Comparison of ENCODE assay signal across 9 cellular contexts in the genomic region with DNA sequence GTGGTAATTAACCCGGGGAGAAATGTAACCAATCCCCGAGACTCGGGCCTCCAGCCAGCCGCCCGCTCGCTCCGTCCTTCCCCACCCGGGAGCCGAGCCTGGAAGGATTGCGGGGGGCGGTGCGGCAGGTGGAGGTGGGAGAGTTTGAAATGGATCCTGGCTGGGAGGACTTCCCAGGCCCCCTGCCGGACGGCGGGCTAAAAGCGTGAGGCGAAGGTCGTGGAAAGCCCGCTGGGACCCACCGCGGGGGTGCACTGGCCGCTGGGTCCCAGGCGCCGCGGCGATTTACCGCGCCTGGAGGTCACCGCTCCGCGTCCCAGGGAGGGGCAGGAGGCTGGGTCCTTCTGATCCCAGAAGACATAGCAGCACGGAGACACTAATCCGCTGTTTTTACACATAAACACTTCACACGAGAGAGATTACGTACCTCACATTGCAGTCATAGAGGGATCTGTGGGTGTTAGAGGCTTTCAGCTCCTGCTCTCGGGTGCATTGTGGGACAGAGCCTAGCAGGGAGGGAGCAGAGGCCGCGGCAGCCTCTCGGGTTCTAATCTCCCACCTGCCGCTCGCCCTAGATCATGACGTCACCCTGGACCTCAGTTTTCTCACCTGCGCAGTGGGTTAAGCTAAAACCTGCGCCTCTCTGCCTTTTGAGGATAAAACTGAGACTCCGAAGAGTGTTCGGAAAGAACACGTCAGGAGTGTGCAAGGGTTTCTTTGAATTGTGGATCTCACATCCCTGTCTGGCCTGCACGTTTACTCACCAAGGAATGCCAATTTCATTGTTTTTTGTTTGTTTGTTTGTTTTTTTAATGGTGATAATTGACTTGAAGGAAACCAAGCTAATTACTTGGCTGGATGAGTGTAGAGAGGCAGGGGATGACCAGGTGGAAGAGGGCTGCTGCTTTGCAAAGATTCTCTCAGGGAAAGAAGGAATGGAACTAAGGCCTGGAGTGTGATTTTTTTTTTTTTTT. TPM values are rescaled to one million over a fixed set of nuclear protein-coding genes. Genes with fewer than 3 reads are reported as not detected.
DNase-seq lines count a peak whose midpoint lies in the region; ATAC-seq, FAIRE-seq and TF ChIP-seq lines count a peak whose summit lies in the region.
"Had no signal": no experiment of that assay in that cellular context is flagged by ENCODE, and none has a peak within 500 bp of the region (broad histone marks: within the 10 kb centered on the region; RNA-seq: fewer than 3 reads in every experiment).

No MANE protein-coding gene starts in this region.

- peaks cover 37% of the 10 kb centered on the region for H3K27me3 Mint-ChIP-seq in T-helper 1 cell treated with Interleukin-12 subunit alpha and Interleukin-12 subunit beta and Interleukin-4 antibody, amounts not matched to agents 30 μg/mL and 1 μg/mL, for 36 hours (ENCODE audit: low read depth)

- peak overlapping the region; percentile 83 for H3K4me2 ChIP-seq in Karpas-422 (ENCODE audit: low read depth, low read length, poor library complexity, severe bottlenecking)

- H3K27ac Mint-ChIP-seq in T-helper 1 cell treated with Interleukin-12 subunit alpha and Interleukin-12 subunit beta and Interleukin-4 antibody, amounts not matched to agents 30 μg/mL and 1 μg/mL, for 36 hours = no peak overlapping the region

- FAIRE-seq in kidney (lab: Jason Lieb, UNC) = no peak
- FAIRE-seq: frontal cortex had no signal

- H3K9me3 ChIP-seq in ES-I3 (ENCODE audit: control insufficient read depth, insufficient read depth, low read length) (no peaks in the 10 kb centered on the region), Karpas-422 (ENCODE audit: low read length) (no peaks in the 10 kb centered on the region), kidney (ENCODE audit: control insufficient read depth in 1 of 2, low read length in 2 of 2) (no peaks in the 10 kb centered on the region)

- peaks cover 9% of the 10 kb centered on the region for H3K4me1 Mint-ChIP-seq in T-helper 1 cell treated with Interleukin-12 subunit alpha and Interleukin-12 subunit beta and Interleukin-4 antibody, amounts not matched to agents 30 μg/mL and 1 μg/mL, for 36 hours (ENCODE audit: low read depth)

- peak overlapping the region; percentile 92; the same call in 1 of the 2 replicates for H2AFZ ChIP-seq in Karpas-422 (ENCODE audit: low read length)

- H3K4me3 ChIP-seq in Karpas-422 (ENCODE audit: low read length) (peak overlapping the region; percentile 64), brain microvascular endothelial cell (ENCODE audit: low read depth, low read length) (peak overlapping the region; percentile 61), kidney (ENCODE audit: low read length in 2 of 2) (peak overlapping the region; percentile 66 to 82)

- peak; percentile 34 for ATAC-seq in GM21576 (IDR thresholded peaks at IDR 0.05; ENCODE audit: unreplicated experiment)

- H3K4me1 ChIP-seq in ES-I3 (ENCODE audit: insufficient read depth, low read length) (peaks cover 10% of the 10 kb centered on the region), Karpas-422 (ENCODE audit: low read length) (peaks cover 14% of the 10 kb centered on the region), kidney (ENCODE audit: control insufficient read depth in 1 of 2, insufficient read depth in 1 of 2, low read depth in 1 of 2, low read length in 2 of 2) (peaks cover 8% of the 10 kb centered on the region in 2 donors)

- H3K9ac ChIP-seq in ES-I3 (ENCODE audit: low read depth, low read length) (peak overlapping the region; percentile 85), Karpas-422 (ENCODE audit: low read length) (peak overlapping the region; percentile 54), kidney (ENCODE audit: low read length in 2 of 2) (peak overlapping the region; percentile 74 to 88)

- H3K36me3 Mint-ChIP-seq in T-helper 1 cell treated with Interleukin-12 subunit alpha and Interleukin-12 subunit beta and Interleukin-4 antibody, amounts not matched to agents 30 μg/mL and 1 μg/mL, for 36 hours (ENCODE audit: low read depth) = peaks cover 1% of the 10 kb centered on the region

- intact Hi-C loops in kidney (cut with DNase I) = no loop called here

- H3K79me2 ChIP-seq in Karpas-422 (ENCODE audit: low read length) = no peaks in the 10 kb centered on the region

- H3K36me3 ChIP-seq in ES-I3 (ENCODE audit: insufficient read depth, low read length) (no peaks in the 10 kb centered on the region), Karpas-422 (ENCODE audit: insufficient read depth, low read length) (no peaks in the 10 kb centered on the region), brain microvascular endothelial cell (replicated peaks) (no peaks in the 10 kb centered on the region), kidney (ENCODE audit: control insufficient read depth in 1 of 2, insufficient read depth in 2 of 2, low read length in 2 of 2) (no peaks in the 10 kb centered on the region)

- in situ Hi-C loops in brain microvascular endothelial cell (cut with HindIII; ENCODE audit: low pct_ligation_motif_present, low sequenced_read_pairs) = no loop called here

- H3K4me3 Mint-ChIP-seq in T-helper 1 cell treated with Interleukin-12 subunit alpha and Interleukin-12 subunit beta and Interleukin-4 antibody, amounts not matched to agents 30 μg/mL and 1 μg/mL, for 36 hours = peak overlapping the region; percentile 60

- no peak overlapping the region for H3K27ac ChIP-seq in Karpas-422 (ENCODE audit: low read length)
- peak overlapping the region; percentile 21 for H3K27ac ChIP-seq in brain microvascular endothelial cell
- H3K27ac ChIP-seq in kidney (ENCODE audit: low read depth in 2 of 2, low read length in 2 of 2) = peak overlapping the region; percentile 90 to 92

- DNase-seq in Karpas-422 (no peak), brain microvascular endothelial cell (peak; percentile 12), kidney (no peak), middle frontal gyrus (ENCODE audit: extremely low spot score, low spot score) (no peak)
- DNase-seq in stimulated activated CD4-positive, alpha-beta T cell treated with anti-CD3 and anti-CD28 coated beads, Interleukin-15, amount 100 ng/mL, for 48 hours (ENCODE audit: low read depth in 2 of 2) = peak; percentile 59 to 61

- no peaks in the 10 kb centered on the region for H4K20me1 ChIP-seq in Karpas-422 (ENCODE audit: insufficient read depth, low read depth, low read length)

- H3K9me3 Mint-ChIP-seq in T-helper 1 cell treated with Interleukin-12 subunit alpha and Interleukin-12 subunit beta and Interleukin-4 antibody, amounts not matched to agents 30 μg/mL and 1 μg/mL, for 36 hours = no peaks in the 10 kb centered on the region

- H3K27me3 ChIP-seq in Karpas-422 (ENCODE audit: low read length) (no peaks in the 10 kb centered on the region), brain microvascular endothelial cell (replicated peaks) (no peaks in the 10 kb centered on the region)

- TF ChIP-seq CTCF in brain microvascular endothelial cell (IDR thresholded peaks at IDR 0.05; ENCODE audit: low read depth, low read length, missing control alignments) (peak; percentile 52), kidney (IDR thresholded peaks at IDR 0.05; ENCODE audit: borderline replicate concordance, extremely low read depth, insufficient read depth) (peak; percentile 29)

- H3K9me2 ChIP-seq in Karpas-422 (replicated peaks; ENCODE audit: insufficient read depth, low read length) = no peaks in the 10 kb centered on the region

RNA-seq across cellular contexts. Expression of gene TMEM9, which starts 17.1 kb away (rescaled TPM):
- 27.1 and 45.5 TPM in 2 replicates for total RNA-seq in Karpas-422 (2014; rRNA removed; shearing (Covaris generic); ENCODE audit: low replicate concordance)
- total RNA-seq in kidney = 81.9 TPM
- polyA plus RNA-seq in kidney (ENCODE audit: insufficient read depth, low read depth, low replicate concordance) = 166 TPM

RNA-seq across cellular contexts. Expression of gene IGFN1, which starts 19.3 kb away (rescaled TPM):
- not detected in 2 replicates for total RNA-seq in Karpas-422 (2014; rRNA removed; shearing (Covaris generic); ENCODE audit: low replicate concordance)
- total RNA-seq in kidney = 2.8 TPM
- polyA plus RNA-seq in kidney (ENCODE audit: insufficient read depth, low read depth, low replicate concordance) = not detected

RNA-seq across cellular contexts. Expression of gene ASCL5, which starts 44.4 kb away (rescaled TPM):
- total RNA-seq in Karpas-422 (2014; rRNA removed; shearing (Covaris generic); ENCODE audit: low replicate concordance) = not detected in 2 replicates
- total RNA-seq in kidney = not detected
- not detected for polyA plus RNA-seq in kidney (ENCODE audit: insufficient read depth, low read depth, low replicate concordance)
- total RNA-seq: frontal cortex had no signal

RNA-seq across cellular contexts. Expression of gene CACNA1S, which starts 59.1 kb away (rescaled TPM):
- total RNA-seq in Karpas-422 (2014; rRNA removed; shearing (Covaris generic); ENCODE audit: low replicate concordance) = not detected in 2 replicates
- not detected for total RNA-seq in kidney
- polyA plus RNA-seq in kidney (ENCODE audit: insufficient read depth, low read depth, low replicate concordance) = 0.41 TPM

Comparison
In these comparisons a context has a peak if more than half of its experiments do, and no peak if none do; other contexts are left out.
1. DNase-seq: peak in brain microvascular endothelial cell (single experiment) and stimulated activated CD4-positive, alpha-beta T cell treated with anti-CD3 and anti-CD28 coated beads, Interleukin-15, amount 100 ng/mL, for 48 hours (2 of 2); none in Karpas-422 (single experiment), kidney (single experiment) and middle frontal gyrus (single experiment).
2. Peak in every context shown above with its lines, with median percentiles within 50 percentile points of each other: H3K9ac ChIP-seq and H3K4me3 ChIP-seq.